22 cellular contexts compared by ENCODE assay signal in genomic region chr1:23911924-23912323, GRCh38. TPM values are rescaled to one million over a fixed set of nuclear protein-coding genes. Genes with fewer than 3 reads are reported as not detected.
DNase-seq lines count a peak whose midpoint lies in the region; ATAC-seq and TF ChIP-seq lines count a peak whose summit lies in the region.
"Had no signal": no experiment of that assay in that cellular context is flagged by ENCODE, and none has a peak within 500 bp of the region (broad histone marks: within the 10 kb centered on the region; RNA-seq: fewer than 3 reads in every experiment).

No MANE protein-coding gene starts in this region.

- peak; percentile 27 for TF ChIP-seq POLR2A in GM18505 (IDR thresholded peaks at IDR 0.05; ENCODE audit: borderline replicate concordance, extremely low read depth, insufficient read depth, insufficient read length)

- no peaks in the 10 kb centered on the region for H3K27me3 ChIP-seq in GM06990 (replicated peaks; ENCODE audit: control insufficient read depth, insufficient read depth, low read length)

- H3K27ac Mint-ChIP-seq in activated B cell treated with CpG ODN at 0.5 μM for 24 hours (peak overlapping the region; percentile 99), natural killer cell (peak overlapping the region; percentile 50 to 89)
- H3K27ac Mint-ChIP-seq: brain had no signal

- H3K36me3 Mint-ChIP-seq in activated B cell treated with CpG ODN at 0.5 μM for 24 hours (ENCODE audit: low read depth) (peaks cover 45% of the 10 kb centered on the region), natural killer cell (no peaks in the 10 kb centered on the region)
- H3K36me3 Mint-ChIP-seq: brain had no signal

- peak overlapping the region; percentile 78 for H3K4me3 ChIP-seq in GM06990 (replicated peaks; ENCODE audit: low read depth, low read length)
- H3K4me3 ChIP-seq: psoas muscle had no signal

- no peaks in the 10 kb centered on the region for H3K9me3 Mint-ChIP-seq in activated B cell treated with CpG ODN at 0.5 μM for 24 hours
- H3K9me3 Mint-ChIP-seq in natural killer cell = no peaks in the 10 kb centered on the region
- H3K9me3 Mint-ChIP-seq: brain had no signal

- no peak for DNase-seq in GM06990 (ENCODE audit: extremely low read depth, insufficient read length)
- no peak for DNase-seq in activated B cell treated with CpG ODN at 0.5 μM for 24 hours
- no peak for DNase-seq in natural killer cell
- no peak for DNase-seq in stimulated activated CD4-positive, alpha-beta T cell treated with anti-CD3 and anti-CD28 coated beads, Interleukin-4, amount 100 ng/mL, for 24 hours
- no peak for DNase-seq in left cardiac atrium
- DNase-seq: activated CD4-positive, alpha-beta T cell treated with anti-CD3 and anti-CD28 coated beads, Interleukin-2, amount 50 U/mL, for 48 hours; AML-193; Calu3; foreskin keratinocyte; kidney; mesenchymal stem cell; MV-4-11; NCI-H2029; psoas muscle; Right ventricle myocardium superior; stimulated activated CD4-positive, alpha-beta T cell treated with anti-CD3 and anti-CD28 coated beads, Interleukin-2, amount 100 ng/mL, for 48 hours; WERI-Rb-1 had no signal

- no peaks in the 10 kb centered on the region for H3K36me3 ChIP-seq in GM06990 (ENCODE audit: control insufficient read depth, insufficient read depth, low read length)
- H3K36me3 ChIP-seq: WERI-Rb-1 had no signal

- TF ChIP-seq CTCF in GM06990 (IDR thresholded peaks at IDR 0.05; ENCODE audit: insufficient read depth, low read length, poor library complexity, severe bottlenecking) (no peak), activated B cell treated with CpG ODN at 0.5 μM for 24 hours (IDR thresholded peaks at IDR 0.05) (no peak), natural killer cell (IDR thresholded peaks at IDR 0.05) (no peak)

- intact Hi-C loops in activated B cell treated with CpG ODN at 0.5 μM for 24 hours (cut with micrococcal nuclease) = no loop called here
- intact Hi-C loops in natural killer cell (cut with micrococcal nuclease) = loop anchor here (2.0 kb wide), 1 partner anchor 15 kb away; no protein-coding TSS in a partner anchor
- intact Hi-C loops in left cardiac atrium (cut with DNase I) = no loop called here

- H3K27me3 Mint-ChIP-seq in activated B cell treated with CpG ODN at 0.5 μM for 24 hours = no peaks in the 10 kb centered on the region
- H3K27me3 Mint-ChIP-seq in natural killer cell (ENCODE audit: low read depth in 2 of 2) = peaks cover 0 to 3% of the 10 kb centered on the region in 2 donors

- CTCF ChIA-PET in activated B cell treated with CpG ODN at 0.5 μM for 24 hours (lab: Charles Lee) = interaction anchor here (2.0 to 4.1 kb wide), 2 partner anchors 101 to 140 kb away, joined by 7 to 40 read pairs; no protein-coding TSS in a partner anchor

- POLR2A ChIA-PET in activated B cell treated with CpG ODN at 0.5 μM for 24 hours (lab: Charles Lee) = interaction anchor here (0.9 to 7.5 kb wide), 10 partner anchors 9 to 133 kb away, joined by 3 to 208 read pairs (median 22); partner anchors contain the start of genes HMGCL, PITHD1 and PNRC2

- ATAC-seq in GM18505 (IDR thresholded peaks at IDR 0.05; ENCODE audit: unreplicated experiment) (no peak), activated B cell treated with CpG ODN at 0.5 μM for 24 hours (ENCODE audit: low read depth) (no peak), natural killer cell (no peak), GM19351 (IDR thresholded peaks at IDR 0.05; ENCODE audit: unreplicated experiment) (no peak), GM18519 (IDR thresholded peaks at IDR 0.05; ENCODE audit: low FRiP score, unreplicated experiment) (no peak), left cardiac atrium (no peak)
- ATAC-seq: foreskin keratinocyte, psoas muscle had no signal

- H3K4me1 Mint-ChIP-seq in activated B cell treated with CpG ODN at 0.5 μM for 24 hours (peaks cover 93% of the 10 kb centered on the region), natural killer cell (peaks cover 58 to 69% of the 10 kb centered on the region in 2 donors)
- H3K4me1 Mint-ChIP-seq: brain had no signal

- H3K4me3 Mint-ChIP-seq in activated B cell treated with CpG ODN at 0.5 μM for 24 hours (peak overlapping the region; percentile 98), natural killer cell (peak overlapping the region; percentile 63)
- H3K4me3 Mint-ChIP-seq: brain had no signal

RNA-seq across cellular contexts. Expression of gene CNR2, which starts 1.2 kb away (rescaled TPM):
- total RNA-seq in activated B cell treated with CpG ODN at 0.5 μM for 24 hours (44.5 and 51.0 TPM in 2 replicates), natural killer cell (10 to 100 TPM in 1 of 3 donors, 1 to 10 TPM in 2; 5.3 to 12.0 (median 6.1) TPM), left cardiac atrium (not detected)
- total RNA-seq: Calu3, foreskin keratinocyte, NCI-H460, Right ventricle myocardium superior had no signal

RNA-seq across cellular contexts. Expression of gene FUCA1, which starts 43.8 kb away (rescaled TPM):
- total RNA-seq in activated B cell treated with CpG ODN at 0.5 μM for 24 hours (9.5 and 10.7 TPM in 2 replicates), natural killer cell (10 to 100 TPM in 2 of 3 donors, 1 to 10 TPM in 1; 6.8 to 12.5 (median 11.9) TPM), left cardiac atrium (10 to 100 TPM; 17.0 to 19.9 TPM)

RNA-seq across cellular contexts. Expression of gene PNRC2, which starts 47.7 kb away (rescaled TPM):
- total RNA-seq in activated B cell treated with CpG ODN at 0.5 μM for 24 hours (175 and 184 TPM in 2 replicates), natural killer cell (100 to 1,000 TPM; 124 to 205 (median 180) TPM), left cardiac atrium (10 to 100 TPM; 84.2 to 89.2 TPM)

Comparison
In these comparisons a context has a peak if more than half of its experiments do, and no peak if none do; other contexts are left out.
1. RNA of gene CNR2, which starts 1.2 kb away (total RNA-seq): 44.5 to 51.0 TPM in activated B cell treated with CpG ODN at 0.5 μM for 24 hours and 5.3 to 12.0 TPM in natural killer cell; not detected in left cardiac atrium; every median in the first group is over 4 times any median in the second.